Comparison of ENCODE assay signal across 33 cellular contexts in genomic region chr2:169667583-169667982, GRCh38. TPM values are rescaled to one million over a fixed set of nuclear protein-coding genes. Genes with fewer than 3 reads are reported as not detected.
"Had no signal": no experiment of that assay in that cellular context is flagged by ENCODE, and none has a peak within 500 bp of the region (broad histone marks: within the 10 kb centered on the region; RNA-seq: fewer than 3 reads in every experiment).

No MANE protein-coding gene starts in this region.

- H3K36me3 ChIP-seq: adrenal gland, esophagus muscularis mucosa, gastroesophageal sphincter, heart right ventricle had no signal

- H3K4me3 ChIP-seq: adrenal gland, body of pancreas, esophagus muscularis mucosa, gastroesophageal sphincter, heart right ventricle had no signal

- H3K27me3 ChIP-seq: adrenal gland, body of pancreas, esophagus muscularis mucosa, gastroesophageal sphincter, heart right ventricle had no signal

- DNase-seq: activated CD4-positive, alpha-beta memory T cell treated with anti-CD3 and anti-CD28 coated beads for 36 hours; activated CD4-positive, alpha-beta T cell treated with anti-CD3 and anti-CD28 coated beads for 36 hours; activated CD4-positive, alpha-beta T cell treated with anti-CD3 and anti-CD28 coated beads, Interleukin-2, amount 10 ng/mL, durations not matched to agents 24 days and 14 days; activated CD4-positive, CD25-positive, alpha-beta regulatory T cell; activated CD4-positive, CD25-positive, alpha-beta regulatory T cell treated with anti-CD3 and anti-CD28 coated beads, Interleukin-2, amount 50 U/mL, for 72 hours; activated CD8-positive, alpha-beta memory T cell treated with anti-CD3 and anti-CD28 coated beads, Interleukin-2, amount 10 ng/mL, durations not matched to agents 7 days and 5 days; activated CD8-positive, alpha-beta memory T cell treated with anti-CD3 and anti-CD28 coated beads, Interleukin-2, amount 50 U/mL, for 4 hours; activated CD8-positive, alpha-beta T cell treated with anti-CD3 and anti-CD28 coated beads, Interleukin-2, amount 10 ng/mL, durations not matched to agents 7 days and 5 days; activated effector memory CD4-positive, alpha-beta T cell treated with anti-CD3 and anti-CD28 coated beads, Interleukin-2, amount 50 U/mL, for 16 hours; activated naive CD4-positive, alpha-beta T cell treated with anti-CD3 and anti-CD28 coated beads for 36 hours; activated naive CD8-positive, alpha-beta T cell treated with anti-CD3 and anti-CD28 coated beads for 36 hours; activated naive CD8-positive, alpha-beta T cell treated with anti-CD3 and anti-CD28 coated beads, Interleukin-2, amount 50 U/mL, for 24 hours; activated T-cell treated with anti-CD3 and anti-CD28 coated beads, Interleukin-2, amount 50 U/mL, for 1 hour; activated T-cell treated with anti-CD3 and anti-CD28 coated beads, Interleukin-2, amount 50 U/mL, for 48 hours; adrenal gland; amygdala; aorta; body of pancreas; caudate nucleus; cortex of kidney; dermis blood vessel endothelial cell; effector CD4-positive, alpha-beta T cell; effector memory CD8-positive, alpha-beta T cell; erythroblast; foreskin melanocyte; heart right ventricle had no signal

- H3K9me3 ChIP-seq: adrenal gland, body of pancreas, esophagus muscularis mucosa, gastroesophageal sphincter, heart right ventricle had no signal

- FAIRE-seq: colon had no signal

- ATAC-seq: activated CD4-positive, alpha-beta T cell treated with anti-CD3 and anti-CD28 coated beads for 36 hours; activated CD8-positive, alpha-beta memory T cell treated with anti-CD3 and anti-CD28 coated beads, Interleukin-2, amount 10 ng/mL, durations not matched to agents 7 days and 5 days; activated CD8-positive, alpha-beta T cell treated with anti-CD3 and anti-CD28 coated beads, Interleukin-2, amount 10 ng/mL, durations not matched to agents 7 days and 5 days; activated naive CD8-positive, alpha-beta T cell treated with anti-CD3 and anti-CD28 coated beads, Interleukin-2, amount 50 U/mL, for 24 hours; body of pancreas; effector memory CD8-positive, alpha-beta T cell; gastroesophageal sphincter; heart right ventricle had no signal

- H3K4me1 ChIP-seq: adrenal gland, esophagus muscularis mucosa, gastroesophageal sphincter had no signal

- H3K27ac ChIP-seq: adrenal gland, body of pancreas, esophagus muscularis mucosa, gastroesophageal sphincter, heart right ventricle had no signal

RNA-seq across cellular contexts. Expression of gene CFAP210, which starts 26.6 kb away (rescaled TPM):
- total RNA-seq: activated CD4-positive, alpha-beta memory T cell treated with anti-CD3 and anti-CD28 coated beads for 36 hours; activated CD4-positive, alpha-beta T cell treated with anti-CD3 and anti-CD28 coated beads, Interleukin-2, amount 10 ng/mL, durations not matched to agents 24 days and 14 days; activated CD8-positive, alpha-beta memory T cell treated with anti-CD3 and anti-CD28 coated beads, Interleukin-2, amount 10 ng/mL, durations not matched to agents 7 days and 5 days; activated CD8-positive, alpha-beta T cell treated with anti-CD3 and anti-CD28 coated beads, Interleukin-2, amount 10 ng/mL, durations not matched to agents 7 days and 5 days; activated naive CD4-positive, alpha-beta T cell treated with anti-CD3 and anti-CD28 coated beads for 36 hours; activated naive CD8-positive, alpha-beta T cell treated with anti-CD3 and anti-CD28 coated beads for 36 hours; activated T-helper 1 cell treated with anti-CD3 and anti-CD28 coated beads, Interleukin-12 subunit alpha, Interleukin-12 subunit beta, Interleukin-2, Interleukin-4 antibody, amounts not matched to agents 30 ng/mL and 10 ng/mL and 1 ng/mL, durations not matched to agents 14 hours and 24 hours and 36 hours; activated T-helper 2 cell treated with anti-CD3 and anti-CD28 coated beads, Interferon-gamma antibody, Interleukin-2, Interleukin-4, amounts not matched to agents 10 μg/mL and 5 μg/mL and 100 μg/mL, durations not matched to agents 14 hours and 24 hours and 36 hours; adrenal gland; body of pancreas; chondrocyte; dermis blood vessel endothelial cell; gastroesophageal sphincter; glomerular endothelial cell; heart right ventricle had no signal
